ENCODE assay signal across 1 cellular context in the genomic region with DNA sequence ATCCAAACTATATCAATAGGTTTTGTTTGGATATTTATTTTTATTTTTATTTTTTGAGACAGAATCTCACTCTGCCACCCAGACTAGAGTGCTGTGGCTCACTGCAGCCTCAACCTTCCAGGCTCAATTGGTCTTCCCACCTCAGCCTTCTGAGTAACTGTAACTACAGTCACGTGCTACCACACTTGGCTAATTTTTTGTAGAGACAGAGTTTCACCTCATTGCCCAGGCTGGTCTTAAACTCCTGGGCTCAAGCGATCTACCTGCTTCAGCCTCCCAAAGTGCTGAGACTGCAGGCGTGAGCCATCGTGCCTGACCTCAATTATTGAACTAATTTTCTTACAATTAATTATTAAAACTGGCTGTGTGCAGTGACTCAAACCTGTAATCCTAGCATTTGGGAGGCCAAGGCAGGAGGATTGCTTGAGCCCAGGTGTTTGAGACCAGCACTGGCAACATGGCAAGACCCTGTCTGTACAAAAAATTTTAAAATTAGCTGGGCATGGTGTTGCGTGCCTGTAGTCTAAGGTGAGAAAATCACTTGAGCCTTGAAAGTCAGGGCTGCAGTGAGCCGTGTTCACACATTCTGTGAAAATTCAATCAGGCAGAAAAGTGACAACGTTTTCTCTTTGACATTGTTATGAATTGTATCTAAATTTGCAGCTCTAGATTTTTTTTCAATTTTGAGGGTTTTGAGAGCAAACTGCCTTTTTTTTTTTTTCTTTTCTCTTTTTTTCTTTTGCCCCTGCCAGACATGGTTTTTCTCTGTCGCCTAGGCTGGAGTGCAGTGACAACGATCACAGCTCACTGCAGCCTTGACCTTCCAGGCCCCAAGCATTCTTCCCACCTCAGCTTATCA.
A peak's percentile ranks its signal among the peaks of the same experiment; 100 is the strongest.
TF ChIP-seq lines count a peak whose summit lies in the region.

No MANE protein-coding gene starts in this region.

TF ChIP-seq in GM12878, 131 proteins besides CTCF, POLR2A, EP300 and RAD21 (continued from another document and continues in another):
- TF ChIP-seq POU2F2 (IDR thresholded peaks at IDR 0.05; ENCODE audit: borderline replicate concordance, low read depth, low read length) (no peak), RELA (IDR thresholded peaks at IDR 0.05; ENCODE audit: borderline replicate concordance, partially characterized antibody) (no peak), CUX1 (IDR thresholded peaks at IDR 0.05; ENCODE audit: insufficient replicate concordance, low read depth, low read length) (no peak), MXI1 (IDR thresholded peaks at IDR 0.05; ENCODE audit: low read depth, low read length) (no peak; the same call in 1 of the 2 replicates), JUNB (IDR thresholded peaks at IDR 0.05) (no peak), JUND (IDR thresholded peaks at IDR 0.05; ENCODE audit: low read depth, low read length) (no peak), SREBF2 (IDR thresholded peaks at IDR 0.05; ENCODE audit: low read length) (no peak), ZNF622 (IDR thresholded peaks at IDR 0.05) (no peak), SMAD5 (IDR thresholded peaks at IDR 0.05; ENCODE audit: low read depth) (no peak), SMC3 (IDR thresholded peaks at IDR 0.05; ENCODE audit: borderline replicate concordance, low read length) (no peak), TCF7 (IDR thresholded peaks at IDR 0.05; ENCODE audit: borderline replicate concordance) (no peak), SMAD1 (IDR thresholded peaks at IDR 0.05; ENCODE audit: low read depth, partially characterized antibody) (peak; percentile 47), BCL11A (IDR thresholded peaks at IDR 0.05; ENCODE audit: low read depth, low read length) (no peak), ZZZ3 (IDR thresholded peaks at IDR 0.05; ENCODE audit: control insufficient read depth, insufficient read length, low read depth) (no peak), RFX5 (IDR thresholded peaks at IDR 0.05; ENCODE audit: low read depth, low read length) (no peak), SIX5 (IDR thresholded peaks at IDR 0.05; ENCODE audit: low read depth, low read length, severe bottlenecking) (no peak), FOXK2 (IDR thresholded peaks at IDR 0.05) (no peak), HDGF (IDR thresholded peaks at IDR 0.05) (no peak), TBL1XR1 (IDR thresholded peaks at IDR 0.05; ENCODE audit: low read depth, low read length) (no peak), BMI1 (IDR thresholded peaks at IDR 0.05; ENCODE audit: borderline replicate concordance) (peak; percentile 73), CBFB (IDR thresholded peaks at IDR 0.05; ENCODE audit: low read depth) (no peak), SKIL (IDR thresholded peaks at IDR 0.05; ENCODE audit: low read depth, poor library complexity, severe bottlenecking) (peak; percentile 76), EGR1 (IDR thresholded peaks at IDR 0.05; ENCODE audit: borderline replicate concordance in 1 of 2, low read depth in 2 of 2, low read length in 2 of 2) (no peak), CEBPB (IDR thresholded peaks at IDR 0.05; ENCODE audit: borderline replicate concordance in 1 of 2, low read depth in 2 of 2, low read length in 2 of 2) (no peak), TARDBP (IDR thresholded peaks at IDR 0.05; ENCODE audit: borderline replicate concordance) (no peak), KAT2A (conservative IDR thresholded peaks at IDR 0.05; ENCODE audit: control insufficient read depth, low read depth, low read length) (no peak)
- TF ChIP-seq, protein P1, sequence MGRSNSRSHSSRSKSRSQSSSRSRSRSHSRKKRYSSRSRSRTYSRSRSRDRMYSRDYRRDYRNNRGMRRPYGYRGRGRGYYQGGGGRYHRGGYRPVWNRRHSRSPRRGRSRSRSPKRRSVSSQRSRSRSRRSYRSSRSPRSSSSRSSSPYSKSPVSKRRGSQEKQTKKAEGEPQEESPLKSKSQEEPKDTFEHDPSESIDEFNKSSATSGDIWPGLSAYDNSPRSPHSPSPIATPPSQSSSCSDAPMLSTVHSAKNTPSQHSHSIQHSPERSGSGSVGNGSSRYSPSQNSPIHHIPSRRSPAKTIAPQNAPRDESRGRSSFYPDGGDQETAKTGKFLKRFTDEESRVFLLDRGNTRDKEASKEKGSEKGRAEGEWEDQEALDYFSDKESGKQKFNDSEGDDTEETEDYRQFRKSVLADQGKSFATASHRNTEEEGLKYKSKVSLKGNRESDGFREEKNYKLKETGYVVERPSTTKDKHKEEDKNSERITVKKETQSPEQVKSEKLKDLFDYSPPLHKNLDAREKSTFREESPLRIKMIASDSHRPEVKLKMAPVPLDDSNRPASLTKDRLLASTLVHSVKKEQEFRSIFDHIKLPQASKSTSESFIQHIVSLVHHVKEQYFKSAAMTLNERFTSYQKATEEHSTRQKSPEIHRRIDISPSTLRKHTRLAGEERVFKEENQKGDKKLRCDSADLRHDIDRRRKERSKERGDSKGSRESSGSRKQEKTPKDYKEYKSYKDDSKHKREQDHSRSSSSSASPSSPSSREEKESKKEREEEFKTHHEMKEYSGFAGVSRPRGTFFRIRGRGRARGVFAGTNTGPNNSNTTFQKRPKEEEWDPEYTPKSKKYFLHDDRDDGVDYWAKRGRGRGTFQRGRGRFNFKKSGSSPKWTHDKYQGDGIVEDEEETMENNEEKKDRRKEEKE (IDR thresholded peaks at IDR 0.05): no peak
- TF ChIP-seq, protein P2, sequence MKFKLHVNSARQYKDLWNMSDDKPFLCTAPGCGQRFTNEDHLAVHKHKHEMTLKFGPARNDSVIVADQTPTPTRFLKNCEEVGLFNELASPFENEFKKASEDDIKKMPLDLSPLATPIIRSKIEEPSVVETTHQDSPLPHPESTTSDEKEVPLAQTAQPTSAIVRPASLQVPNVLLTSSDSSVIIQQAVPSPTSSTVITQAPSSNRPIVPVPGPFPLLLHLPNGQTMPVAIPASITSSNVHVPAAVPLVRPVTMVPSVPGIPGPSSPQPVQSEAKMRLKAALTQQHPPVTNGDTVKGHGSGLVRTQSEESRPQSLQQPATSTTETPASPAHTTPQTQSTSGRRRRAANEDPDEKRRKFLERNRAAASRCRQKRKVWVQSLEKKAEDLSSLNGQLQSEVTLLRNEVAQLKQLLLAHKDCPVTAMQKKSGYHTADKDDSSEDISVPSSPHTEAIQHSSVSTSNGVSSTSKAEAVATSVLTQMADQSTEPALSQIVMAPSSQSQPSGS (IDR thresholded peaks at IDR 0.05; ENCODE audit: low read length): peak; percentile 55; the same call in 1 of the 2 replicates
- TF ChIP-seq, protein P3, sequence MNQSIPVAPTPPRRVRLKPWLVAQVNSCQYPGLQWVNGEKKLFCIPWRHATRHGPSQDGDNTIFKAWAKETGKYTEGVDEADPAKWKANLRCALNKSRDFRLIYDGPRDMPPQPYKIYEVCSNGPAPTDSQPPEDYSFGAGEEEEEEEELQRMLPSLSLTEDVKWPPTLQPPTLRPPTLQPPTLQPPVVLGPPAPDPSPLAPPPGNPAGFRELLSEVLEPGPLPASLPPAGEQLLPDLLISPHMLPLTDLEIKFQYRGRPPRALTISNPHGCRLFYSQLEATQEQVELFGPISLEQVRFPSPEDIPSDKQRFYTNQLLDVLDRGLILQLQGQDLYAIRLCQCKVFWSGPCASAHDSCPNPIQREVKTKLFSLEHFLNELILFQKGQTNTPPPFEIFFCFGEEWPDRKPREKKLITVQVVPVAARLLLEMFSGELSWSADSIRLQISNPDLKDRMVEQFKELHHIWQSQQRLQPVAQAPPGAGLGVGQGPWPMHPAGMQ (IDR thresholded peaks at IDR 0.05; ENCODE audit: borderline replicate concordance): no peak
- TF ChIP-seq, protein P4, sequence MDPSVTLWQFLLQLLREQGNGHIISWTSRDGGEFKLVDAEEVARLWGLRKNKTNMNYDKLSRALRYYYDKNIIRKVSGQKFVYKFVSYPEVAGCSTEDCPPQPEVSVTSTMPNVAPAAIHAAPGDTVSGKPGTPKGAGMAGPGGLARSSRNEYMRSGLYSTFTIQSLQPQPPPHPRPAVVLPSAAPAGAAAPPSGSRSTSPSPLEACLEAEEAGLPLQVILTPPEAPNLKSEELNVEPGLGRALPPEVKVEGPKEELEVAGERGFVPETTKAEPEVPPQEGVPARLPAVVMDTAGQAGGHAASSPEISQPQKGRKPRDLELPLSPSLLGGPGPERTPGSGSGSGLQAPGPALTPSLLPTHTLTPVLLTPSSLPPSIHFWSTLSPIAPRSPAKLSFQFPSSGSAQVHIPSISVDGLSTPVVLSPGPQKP (IDR thresholded peaks at IDR 0.05; ENCODE audit: low read depth, low read length): no peak
- TF ChIP-seq, protein P5, sequence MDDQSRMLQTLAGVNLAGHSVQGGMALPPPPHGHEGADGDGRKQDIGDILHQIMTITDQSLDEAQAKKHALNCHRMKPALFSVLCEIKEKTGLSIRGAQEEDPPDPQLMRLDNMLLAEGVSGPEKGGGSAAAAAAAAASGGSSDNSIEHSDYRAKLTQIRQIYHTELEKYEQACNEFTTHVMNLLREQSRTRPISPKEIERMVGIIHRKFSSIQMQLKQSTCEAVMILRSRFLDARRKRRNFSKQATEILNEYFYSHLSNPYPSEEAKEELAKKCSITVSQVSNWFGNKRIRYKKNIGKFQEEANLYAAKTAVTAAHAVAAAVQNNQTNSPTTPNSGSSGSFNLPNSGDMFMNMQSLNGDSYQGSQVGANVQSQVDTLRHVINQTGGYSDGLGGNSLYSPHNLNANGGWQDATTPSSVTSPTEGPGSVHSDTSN (IDR thresholded peaks at IDR 0.05; ENCODE audit: insufficient replicate concordance, low read depth, low read length): no peak
- TF ChIP-seq, protein P6, sequence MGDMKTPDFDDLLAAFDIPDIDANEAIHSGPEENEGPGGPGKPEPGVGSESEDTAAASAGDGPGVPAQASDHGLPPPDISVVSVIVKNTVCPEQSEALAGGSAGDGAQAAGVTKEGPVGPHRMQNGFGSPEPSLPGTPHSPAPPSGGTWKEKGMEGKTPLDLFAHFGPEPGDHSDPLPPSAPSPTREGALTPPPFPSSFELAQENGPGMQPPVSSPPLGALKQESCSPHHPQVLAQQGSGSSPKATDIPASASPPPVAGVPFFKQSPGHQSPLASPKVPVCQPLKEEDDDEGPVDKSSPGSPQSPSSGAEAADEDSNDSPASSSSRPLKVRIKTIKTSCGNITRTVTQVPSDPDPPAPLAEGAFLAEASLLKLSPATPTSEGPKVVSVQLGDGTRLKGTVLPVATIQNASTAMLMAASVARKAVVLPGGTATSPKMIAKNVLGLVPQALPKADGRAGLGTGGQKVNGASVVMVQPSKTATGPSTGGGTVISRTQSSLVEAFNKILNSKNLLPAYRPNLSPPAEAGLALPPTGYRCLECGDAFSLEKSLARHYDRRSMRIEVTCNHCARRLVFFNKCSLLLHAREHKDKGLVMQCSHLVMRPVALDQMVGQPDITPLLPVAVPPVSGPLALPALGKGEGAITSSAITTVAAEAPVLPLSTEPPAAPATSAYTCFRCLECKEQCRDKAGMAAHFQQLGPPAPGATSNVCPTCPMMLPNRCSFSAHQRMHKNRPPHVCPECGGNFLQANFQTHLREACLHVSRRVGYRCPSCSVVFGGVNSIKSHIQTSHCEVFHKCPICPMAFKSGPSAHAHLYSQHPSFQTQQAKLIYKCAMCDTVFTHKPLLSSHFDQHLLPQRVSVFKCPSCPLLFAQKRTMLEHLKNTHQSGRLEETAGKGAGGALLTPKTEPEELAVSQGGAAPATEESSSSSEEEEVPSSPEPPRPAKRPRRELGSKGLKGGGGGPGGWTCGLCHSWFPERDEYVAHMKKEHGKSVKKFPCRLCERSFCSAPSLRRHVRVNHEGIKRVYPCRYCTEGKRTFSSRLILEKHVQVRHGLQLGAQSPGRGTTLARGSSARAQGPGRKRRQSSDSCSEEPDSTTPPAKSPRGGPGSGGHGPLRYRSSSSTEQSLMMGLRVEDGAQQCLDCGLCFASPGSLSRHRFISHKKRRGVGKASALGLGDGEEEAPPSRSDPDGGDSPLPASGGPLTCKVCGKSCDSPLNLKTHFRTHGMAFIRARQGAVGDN (IDR thresholded peaks at IDR 0.05): peak; percentile 63; the same call in 1 of the 2 replicates
